ENCODE assay signal across 13 cellular contexts in genomic region chr6:154404791-154405400, GRCh38. TPM values are rescaled to one million over a fixed set of nuclear protein-coding genes. Genes with fewer than 3 reads are reported as not detected.
A peak's percentile ranks its signal among the peaks of the same experiment; 100 is the strongest.
DNase-seq lines count a peak whose midpoint lies in the region; ATAC-seq, FAIRE-seq and TF ChIP-seq lines count a peak whose summit lies in the region.
"Had no signal": no experiment of that assay in that cellular context is flagged by ENCODE, and none has a peak within 500 bp of the region (broad histone marks: within the 10 kb centered on the region; RNA-seq: fewer than 3 reads in every experiment).

No MANE protein-coding gene starts in this region.

- H3K27me3 Mint-ChIP-seq in activated naive CD4-positive, alpha-beta T cell treated with anti-CD3 and anti-CD28 coated beads for 36 hours (ENCODE audit: low read depth): peaks cover 2% of the 10 kb centered on the region

- no peaks in the 10 kb centered on the region for H3K36me3 Mint-ChIP-seq in activated naive CD4-positive, alpha-beta T cell treated with anti-CD3 and anti-CD28 coated beads for 36 hours (ENCODE audit: low read depth)
- H3K36me3 Mint-ChIP-seq: activated CD8-positive, alpha-beta memory T cell treated with anti-CD3 and anti-CD28 coated beads, Interleukin-2, amount 10 ng/mL, durations not matched to agents 7 days and 5 days had no signal

- H3K4me3 Mint-ChIP-seq in activated naive CD4-positive, alpha-beta T cell treated with anti-CD3 and anti-CD28 coated beads for 36 hours: no peak overlapping the region
- H3K4me3 Mint-ChIP-seq: activated CD8-positive, alpha-beta memory T cell treated with anti-CD3 and anti-CD28 coated beads, Interleukin-2, amount 10 ng/mL, durations not matched to agents 7 days and 5 days had no signal

- intact Hi-C loops in activated naive CD4-positive, alpha-beta T cell treated with anti-CD3 and anti-CD28 coated beads for 36 hours (cut with micrococcal nuclease): no loop called here
- intact Hi-C loops in mucosa of descending colon (cut with DNase I, micrococcal nuclease): no loop called here

- DNase-seq in SJSA1 (ENCODE audit: low read depth in 1 of 2, low spot score in 2 of 2) (peak in 1 of 2 experiments; percentile 71), foreskin fibroblast (peak; percentile 49 to 74), GDM1 (lab: John Stamatoyannopoulos, UW) (no peak), mucosa of descending colon (no peak)
- DNase-seq in activated naive CD4-positive, alpha-beta T cell treated with anti-CD3 and anti-CD28 coated beads for 36 hours: no peak
- DNase-seq: activated CD8-positive, alpha-beta memory T cell treated with anti-CD3 and anti-CD28 coated beads, Interleukin-2, amount 10 ng/mL, durations not matched to agents 7 days and 5 days; amygdala; erythroblast; kidney; NCI-H1436 had no signal

- peak; percentile 55 for ATAC-seq in GM19351 (IDR thresholded peaks at IDR 0.05; ENCODE audit: unreplicated experiment)
- ATAC-seq in GM18505 (IDR thresholded peaks at IDR 0.05; ENCODE audit: unreplicated experiment): no peak
- no peak for ATAC-seq in mucosa of descending colon
- ATAC-seq: activated CD8-positive, alpha-beta memory T cell treated with anti-CD3 and anti-CD28 coated beads, Interleukin-2, amount 10 ng/mL, durations not matched to agents 7 days and 5 days had no signal

- H3K36me3 ChIP-seq in SJSA1: peaks cover 27% of the 10 kb centered on the region
- H3K36me3 ChIP-seq in mucosa of descending colon (ENCODE audit: low read depth): no peaks in the 10 kb centered on the region

- H3K9me3 Mint-ChIP-seq in activated naive CD4-positive, alpha-beta T cell treated with anti-CD3 and anti-CD28 coated beads for 36 hours: no peaks in the 10 kb centered on the region

- H3K27ac Mint-ChIP-seq in activated naive CD4-positive, alpha-beta T cell treated with anti-CD3 and anti-CD28 coated beads for 36 hours: no peak overlapping the region
- H3K27ac Mint-ChIP-seq: activated CD8-positive, alpha-beta memory T cell treated with anti-CD3 and anti-CD28 coated beads, Interleukin-2, amount 10 ng/mL, durations not matched to agents 7 days and 5 days had no signal

- no peak for TF ChIP-seq POLR2A in GM18505 (IDR thresholded peaks at IDR 0.05; ENCODE audit: borderline replicate concordance, extremely low read depth, insufficient read depth, insufficient read length)

- H3K9me3 ChIP-seq in SJSA1 (replicated peaks): no peaks in the 10 kb centered on the region
- no peaks in the 10 kb centered on the region for H3K9me3 ChIP-seq in mucosa of descending colon

- FAIRE-seq in A204.1 (lab: Jason Lieb, UNC): peak; percentile 21
- FAIRE-seq: kidney had no signal

- TF ChIP-seq CTCF in foreskin fibroblast (IDR thresholded peaks at IDR 0.05; ENCODE audit: low read depth, low read length): no peak
- no peak for TF ChIP-seq CTCF in mucosa of descending colon (IDR thresholded peaks at IDR 0.05)

- H3K27ac ChIP-seq in SJSA1: peak overlapping the region; percentile 70

- H3K4me1 Mint-ChIP-seq in activated naive CD4-positive, alpha-beta T cell treated with anti-CD3 and anti-CD28 coated beads for 36 hours (ENCODE audit: low read depth): peaks cover 5% of the 10 kb centered on the region

- H3K4me1 ChIP-seq in SJSA1 (replicated peaks): peaks cover 56% of the 10 kb centered on the region
- H3K4me1 ChIP-seq in mucosa of descending colon (ENCODE audit: low read depth): peaks cover 5% of the 10 kb centered on the region

- H3K27me3 ChIP-seq in SJSA1 (replicated peaks): no peaks in the 10 kb centered on the region

- H3K4me3 ChIP-seq in SJSA1 (peak overlapping the region; percentile 18), foreskin fibroblast (ENCODE audit: low read depth in 1 of 2, low read length in 2 of 2) (no peak overlapping the region), mucosa of descending colon (no peak overlapping the region)

- CTCF ChIA-PET in activated naive CD4-positive, alpha-beta T cell treated with anti-CD3 and anti-CD28 coated beads for 36 hours (lab: Charles Lee): interaction anchor here (0.6 kb wide), 1 partner anchor 281 kb away, joined by 3 read pairs; no protein-coding TSS in a partner anchor

RNA-seq across cellular contexts. Expression of gene IPCEF1, which starts 48.3 kb away (rescaled TPM):
- total RNA-seq in SJSA1 (2014; rRNA removed; shearing (Covaris generic)): 0.11 and 0.63 TPM in 2 replicates
- total RNA-seq in activated naive CD4-positive, alpha-beta T cell treated with anti-CD3 and anti-CD28 coated beads for 36 hours: 10 to 100 TPM; 24.4 to 25.2 TPM
- total RNA-seq in mucosa of descending colon: 1 to 10 TPM; 1.8 to 3.4 (median 2.3) TPM

Comparison
In these comparisons a context has a peak if more than half of its experiments do, and no peak if none do; other contexts are left out.
1. DNase-seq: peak in foreskin fibroblast (2 of 2); none in GDM1 (single experiment), activated naive CD4-positive, alpha-beta T cell treated with anti-CD3 and anti-CD28 coated beads for 36 hours (single experiment) and mucosa of descending colon (0 of 3).
2. RNA of gene IPCEF1, which starts 48.3 kb away (total RNA-seq): 24.4 to 25.2 TPM in activated naive CD4-positive, alpha-beta T cell treated with anti-CD3 and anti-CD28 coated beads for 36 hours; 1.8 to 3.4 TPM in mucosa of descending colon and 0.11 to 0.63 TPM in SJSA1; every median in the first group is over 4 times any median in the second.